Comparison of ENCODE assay signal across 15 cellular contexts in genomic region chr1:67908260-67908936, GRCh38.
DNase-seq lines count a peak whose midpoint lies in the region; ATAC-seq, FAIRE-seq and TF ChIP-seq lines count a peak whose summit lies in the region.
"Had no signal": no experiment of that assay in that cellular context is flagged by ENCODE, and none has a peak within 500 bp of the region (broad histone marks: within the 10 kb centered on the region; RNA-seq: fewer than 3 reads in every experiment).

No MANE protein-coding gene starts in this region.

- CTCF ChIA-PET in activated naive CD4-positive, alpha-beta T cell treated with anti-CD3 and anti-CD28 coated beads for 36 hours (lab: Charles Lee), result no interaction called here

- H3K4ac ChIP-seq in mesendoderm (ENCODE audit: low read depth, low read length), result no peak overlapping the region

- no peak overlapping the region for H2BK120ac ChIP-seq in mesendoderm (ENCODE audit: low read depth, low read length)

- no peak overlapping the region for H2AK5ac ChIP-seq in mesendoderm (ENCODE audit: low read length)

- H2AFZ ChIP-seq in DND-41 (ENCODE audit: low read depth, low read length), result no peak overlapping the region

- H3K4me1 ChIP-seq in DND-41 (ENCODE audit: insufficient read depth, low read length) (peaks cover 26% of the 10 kb centered on the region), mesendoderm (ENCODE audit: control insufficient read depth, low read depth, low read length) (no peaks in the 10 kb centered on the region)
- H3K4me1 ChIP-seq: Peyer's patch had no signal

- peak overlapping the region; percentile 74 for H2BK15ac ChIP-seq in mesendoderm (replicated peaks; ENCODE audit: low read depth)

- H3K27ac ChIP-seq in DND-41 (ENCODE audit: low read length) (peak overlapping the region; percentile 55), mesendoderm (ENCODE audit: low read depth, low read length) (no peak overlapping the region)
- H3K27ac ChIP-seq: C4-2B, HL-60, Peyer's patch had no signal

- no peaks in the 10 kb centered on the region for H3K36me3 Mint-ChIP-seq in activated naive CD4-positive, alpha-beta T cell treated with anti-CD3 and anti-CD28 coated beads for 36 hours (ENCODE audit: low read depth)

- ATAC-seq in DND-41 (ENCODE audit: insufficient read depth, low read depth) (peak; percentile 63; the same call in 2 of the 3 replicates), GM19463 (IDR thresholded peaks at IDR 0.05; ENCODE audit: unreplicated experiment) (no peak)

- no peak overlapping the region for H4K8ac ChIP-seq in mesendoderm (ENCODE audit: low read depth, low read length)

- no peak overlapping the region for H4K5ac ChIP-seq in mesendoderm (ENCODE audit: low read length)

- no peak for FAIRE-seq in bronchial epithelial cell (lab: Jason Lieb, UNC)

- no peak for TF ChIP-seq CTCF in DND-41 (IDR thresholded peaks at IDR 0.05; ENCODE audit: borderline replicate concordance, extremely low read depth, low read length, poor library complexity, severe bottlenecking)
- TF ChIP-seq CTCF in bronchial epithelial cell (IDR thresholded peaks at IDR 0.05; ENCODE audit: insufficient read depth, low read length, severe bottlenecking), result no peak

- peaks cover 2% of the 10 kb centered on the region for H3K9me3 Mint-ChIP-seq in activated naive CD4-positive, alpha-beta T cell treated with anti-CD3 and anti-CD28 coated beads for 36 hours

- DNase-seq in DND-41 (peak; percentile 28), M059J (ENCODE audit: low read depth) (peak; percentile 16), bronchial epithelial cell (ENCODE audit: low read depth) (peak; percentile 63), mesendoderm (no peak), anterior cingulate cortex (lab: John Stamatoyannopoulos, UW) (no peak)
- DNase-seq in activated naive CD4-positive, alpha-beta T cell treated with anti-CD3 and anti-CD28 coated beads for 36 hours, result no peak
- DNase-seq: GOT3, NCI-H1930, NCI-H526 treated with DMSO at 0.1 percent for 48 hours, Peyer's patch, SHP77, T-helper 2 cell had no signal

- H3K4me1 Mint-ChIP-seq in activated naive CD4-positive, alpha-beta T cell treated with anti-CD3 and anti-CD28 coated beads for 36 hours (ENCODE audit: low read depth), result no peaks in the 10 kb centered on the region

- no peaks in the 10 kb centered on the region for H3K9me3 ChIP-seq in DND-41 (ENCODE audit: insufficient read depth, low read length, severe bottlenecking)
- H3K9me3 ChIP-seq: Peyer's patch had no signal

- H3K4me3 Mint-ChIP-seq in activated naive CD4-positive, alpha-beta T cell treated with anti-CD3 and anti-CD28 coated beads for 36 hours, result no peak overlapping the region

- no peak overlapping the region for H3K27ac Mint-ChIP-seq in activated naive CD4-positive, alpha-beta T cell treated with anti-CD3 and anti-CD28 coated beads for 36 hours

- H3K27me3 Mint-ChIP-seq in activated naive CD4-positive, alpha-beta T cell treated with anti-CD3 and anti-CD28 coated beads for 36 hours (ENCODE audit: low read depth), result peaks cover 17% of the 10 kb centered on the region

- no peak overlapping the region for H3K9ac ChIP-seq in DND-41 (ENCODE audit: low read depth, low read length)
- H3K9ac ChIP-seq in mesendoderm (ENCODE audit: low read length), result no peak overlapping the region

- no peak overlapping the region for H2BK5ac ChIP-seq in mesendoderm (ENCODE audit: low read length)

- H3K4me3 ChIP-seq in DND-41 (ENCODE audit: low read depth in 1 of 2, low read length in 2 of 2) (no peak overlapping the region), bronchial epithelial cell (ENCODE audit: low read depth, low read length) (no peak overlapping the region), mesendoderm (ENCODE audit: low read length) (no peak overlapping the region)
- H3K4me3 ChIP-seq: Peyer's patch had no signal

- no peaks in the 10 kb centered on the region for H3K79me1 ChIP-seq in mesendoderm (ENCODE audit: low read length)

- intact Hi-C loops in activated naive CD4-positive, alpha-beta T cell treated with anti-CD3 and anti-CD28 coated beads for 36 hours (cut with micrococcal nuclease), result no loop called here

- no peaks in the 10 kb centered on the region for H3K36me3 ChIP-seq in DND-41 (ENCODE audit: insufficient read depth, low read length)
- H3K36me3 ChIP-seq in bronchial epithelial cell (ENCODE audit: control insufficient read depth, insufficient read depth, low read length), result no peaks in the 10 kb centered on the region
- H3K36me3 ChIP-seq in mesendoderm (ENCODE audit: control insufficient read depth, insufficient read depth, low read length), result no peaks in the 10 kb centered on the region
- H3K36me3 ChIP-seq: Peyer's patch had no signal

- H3K18ac ChIP-seq in mesendoderm (ENCODE audit: low read length), result no peak overlapping the region

- no peak overlapping the region for H3K23ac ChIP-seq in mesendoderm (ENCODE audit: low read length)

- no peaks in the 10 kb centered on the region for H4K20me1 ChIP-seq in DND-41 (ENCODE audit: insufficient read depth, low read length)

- WGBS in mesendoderm (ENCODE audit: extremely low coverage, insufficient coverage, low lambda C conversion rate), result no CpG with 5 or more reads among the region's 6 CpGs

- H3K56ac ChIP-seq in mesendoderm (ENCODE audit: low read length), result no peak overlapping the region

- H3K27me3 ChIP-seq in DND-41 (ENCODE audit: insufficient read depth, low read length, poor library complexity) (no peaks in the 10 kb centered on the region), bronchial epithelial cell (ENCODE audit: control insufficient read depth, insufficient read depth, low read length) (no peaks in the 10 kb centered on the region), mesendoderm (ENCODE audit: insufficient read depth, low read length, poor library complexity) (no peaks in the 10 kb centered on the region)
- H3K27me3 ChIP-seq: Peyer's patch had no signal

- H3K79me2 ChIP-seq in DND-41 (ENCODE audit: insufficient read depth, low read length) (no peaks in the 10 kb centered on the region), mesendoderm (ENCODE audit: control insufficient read depth, insufficient read depth, low read length) (no peaks in the 10 kb centered on the region)

- H3K4me2 ChIP-seq in DND-41 (ENCODE audit: insufficient read depth, low read length) (peak overlapping the region; percentile 40), mesendoderm (ENCODE audit: low read length) (no peak overlapping the region)

Comparison
In these comparisons a context has a peak if more than half of its experiments do, and no peak if none do; other contexts are left out.
1. DNase-seq: peak in DND-41 (single experiment), M059J (single experiment) and bronchial epithelial cell (single experiment); none in mesendoderm (single experiment), activated naive CD4-positive, alpha-beta T cell treated with anti-CD3 and anti-CD28 coated beads for 36 hours (single experiment) and anterior cingulate cortex (0 of 58).